In genomic region chr10:111348049-111348448, GRCh38 we compare ENCODE assay signal across 9 cellular contexts.
"Had no signal": no experiment of that assay in that cellular context is flagged by ENCODE, and none has a peak within 500 bp of the region (broad histone marks: within the 10 kb centered on the region; RNA-seq: fewer than 3 reads in every experiment).

No MANE protein-coding gene starts in this region.

- H3K36me3 ChIP-seq: HAP-1 had no signal

- ATAC-seq: HCT116, K562 had no signal

- H3K27ac ChIP-seq: GM23248, HL-60 had no signal

- H3K4me3 ChIP-seq: GM23248, HAP-1, K562 had no signal

- H3K27ac Mint-ChIP-seq: HFFc6 had no signal

- H3K4me1 ChIP-seq: HAP-1 had no signal

- H3K4me3 Mint-ChIP-seq: HFFc6 had no signal

- H3K9me3 ChIP-seq: HAP-1 had no signal

- DNase-seq: GM23248, GOT3, H7, HFFc6, IMR-90 had no signal
